23 cellular contexts compared by ENCODE assay signal in the genomic region with DNA sequence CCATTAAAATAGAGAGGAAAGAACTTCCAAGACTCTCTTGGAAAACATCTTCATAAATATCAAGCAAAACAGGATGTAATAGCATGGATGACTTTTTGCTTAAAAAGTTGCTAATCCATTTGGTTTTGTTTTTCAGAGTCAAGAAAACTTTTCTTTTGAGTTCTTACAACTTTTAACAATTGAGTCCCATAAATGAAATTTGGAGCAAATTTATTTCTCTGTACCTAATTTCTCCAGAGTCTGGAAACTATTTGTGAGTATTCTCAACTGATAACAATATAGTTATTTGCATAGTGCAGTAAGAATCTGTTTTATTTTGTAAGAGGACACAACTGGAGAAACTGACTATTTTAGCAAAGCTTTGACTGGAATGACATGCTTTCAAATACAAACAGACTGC.
"Had no signal": no experiment of that assay in that cellular context is flagged by ENCODE, and none has a peak within 500 bp of the region (broad histone marks: within the 10 kb centered on the region; RNA-seq: fewer than 3 reads in every experiment).

No MANE protein-coding gene starts in this region.

- DNase-seq: dermis blood vessel endothelial cell; dorsolateral prefrontal cortex; effector CD4-positive, alpha-beta T cell; effector memory CD4-positive, alpha-beta T cell; foreskin keratinocyte; heart left ventricle; hypothalamus; immature natural killer cell; left cardiac atrium; left lung; left ventricle myocardium superior; lower lobe of right lung; mesenchymal stem cell; midbrain; naive thymus-derived CD4-positive, alpha-beta T cell had no signal

- H3K27ac ChIP-seq: coronary artery, dorsolateral prefrontal cortex, esophagus muscularis mucosa, foreskin keratinocyte, gastroesophageal sphincter, heart left ventricle, hepatocyte, left lung, lower lobe of right lung had no signal

- FAIRE-seq: colon, endothelial cell of umbilical vein, frontal cortex, keratinocyte had no signal

- ATAC-seq: foreskin keratinocyte; gastroesophageal sphincter; heart left ventricle; left cardiac atrium; left lung; left ventricle myocardium superior; lower lobe of right lung; naive thymus-derived CD4-positive, alpha-beta T cell had no signal

- H3K36me3 ChIP-seq: esophagus muscularis mucosa, gastroesophageal sphincter, heart left ventricle, left lung, lower lobe of right lung had no signal

- H3K4me1 ChIP-seq: esophagus muscularis mucosa, foreskin keratinocyte, gastroesophageal sphincter, heart left ventricle, left lung, lower lobe of right lung had no signal

- H3K4me3 ChIP-seq: coronary artery, dorsolateral prefrontal cortex, esophagus muscularis mucosa, gastroesophageal sphincter, heart left ventricle, hepatocyte, left lung, lower lobe of right lung had no signal
